ENCODE assay signal across 18 cellular contexts in the genomic region with DNA sequence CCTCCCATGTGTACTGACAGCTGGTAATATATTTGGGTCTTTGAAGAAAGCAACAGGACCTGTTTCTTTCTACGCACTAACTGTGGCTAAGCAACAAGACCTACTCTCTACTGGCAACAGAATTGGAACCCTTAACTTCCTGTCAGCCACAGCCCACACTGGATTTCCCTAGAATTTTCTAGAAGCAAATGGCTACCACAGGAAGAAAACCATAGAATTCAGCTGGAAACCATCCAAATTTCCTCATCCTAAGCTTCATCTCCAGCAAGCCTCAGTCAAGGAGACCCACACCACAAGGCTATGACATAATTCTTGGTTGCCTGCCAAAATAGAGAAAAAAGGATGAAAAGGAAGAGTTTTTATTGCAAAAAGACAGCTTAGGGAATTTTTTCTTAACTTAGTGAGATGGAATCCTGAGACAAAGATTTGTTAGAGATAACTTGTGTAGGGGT.
DNase-seq lines count a peak whose midpoint lies in the region; ATAC-seq and TF ChIP-seq lines count a peak whose summit lies in the region.
"Had no signal": no experiment of that assay in that cellular context is flagged by ENCODE, and none has a peak within 500 bp of the region (broad histone marks: within the 10 kb centered on the region; RNA-seq: fewer than 3 reads in every experiment).

No MANE protein-coding gene starts in this region.

- H3K36me3 Mint-ChIP-seq in brain: no peaks in the 10 kb centered on the region
- H3K36me3 Mint-ChIP-seq in glutamatergic neuron (ENCODE audit: unreplicated experiment): no peaks in the 10 kb centered on the region
- H3K36me3 Mint-ChIP-seq in activated CD4-positive, alpha-beta T cell treated with anti-CD3 and anti-CD28 coated beads, Interleukin-2, amount 10 ng/mL, durations not matched to agents 24 days and 14 days (ENCODE audit: low read depth): no peaks in the 10 kb centered on the region
- H3K36me3 Mint-ChIP-seq: natural killer cell had no signal

- peak overlapping the region in 3 of 5 experiments; percentile 0 to 59 (median 55) for H3K27ac Mint-ChIP-seq in brain
- no peak overlapping the region for H3K27ac Mint-ChIP-seq in glutamatergic neuron (ENCODE audit: unreplicated experiment)
- no peak overlapping the region for H3K27ac Mint-ChIP-seq in activated CD4-positive, alpha-beta T cell treated with anti-CD3 and anti-CD28 coated beads, Interleukin-2, amount 10 ng/mL, durations not matched to agents 24 days and 14 days
- H3K27ac Mint-ChIP-seq: activated CD8-positive, alpha-beta T cell treated with anti-CD3 and anti-CD28 coated beads for 36 hours; natural killer cell had no signal

- no peak overlapping the region for H3K4me3 ChIP-seq in AG09309 (ENCODE audit: control insufficient read depth, low read depth, low read length)
- H3K4me3 ChIP-seq: BLaER1, gastrocnemius medialis, upper lobe of left lung had no signal

- H3K9me3 Mint-ChIP-seq in brain (no peaks in the 10 kb centered on the region), glutamatergic neuron (ENCODE audit: unreplicated experiment) (no peaks in the 10 kb centered on the region)
- no peaks in the 10 kb centered on the region for H3K9me3 Mint-ChIP-seq in activated CD4-positive, alpha-beta T cell treated with anti-CD3 and anti-CD28 coated beads, Interleukin-2, amount 10 ng/mL, durations not matched to agents 24 days and 14 days
- H3K9me3 Mint-ChIP-seq: activated CD8-positive, alpha-beta T cell treated with anti-CD3 and anti-CD28 coated beads for 36 hours had no signal

- TF ChIP-seq CTCF in AG09309 (IDR thresholded peaks at IDR 0.05; ENCODE audit: control insufficient read depth, insufficient read depth, low read depth, low read length, missing control alignments): no peak
- no peak for TF ChIP-seq CTCF in brain (conservative IDR thresholded peaks at IDR 0.05)
- no peak for TF ChIP-seq CTCF in glutamatergic neuron (IDR thresholded peaks at IDR 0.05; ENCODE audit: partially characterized antibody, unreplicated experiment)

- H3K4me3 Mint-ChIP-seq in brain (no peak overlapping the region), glutamatergic neuron (ENCODE audit: unreplicated experiment) (no peak overlapping the region)
- no peak overlapping the region for H3K4me3 Mint-ChIP-seq in activated CD4-positive, alpha-beta T cell treated with anti-CD3 and anti-CD28 coated beads, Interleukin-2, amount 10 ng/mL, durations not matched to agents 24 days and 14 days
- H3K4me3 Mint-ChIP-seq: activated CD8-positive, alpha-beta T cell treated with anti-CD3 and anti-CD28 coated beads for 36 hours; natural killer cell had no signal

- H3K4me1 Mint-ChIP-seq in brain (peaks cover 34% of the 10 kb centered on the region), glutamatergic neuron (ENCODE audit: low read depth, unreplicated experiment) (no peaks in the 10 kb centered on the region)
- H3K4me1 Mint-ChIP-seq in activated CD4-positive, alpha-beta T cell treated with anti-CD3 and anti-CD28 coated beads, Interleukin-2, amount 10 ng/mL, durations not matched to agents 24 days and 14 days: no peaks in the 10 kb centered on the region
- H3K4me1 Mint-ChIP-seq: natural killer cell had no signal

- no peaks in the 10 kb centered on the region for H3K27me3 Mint-ChIP-seq in brain
- no peaks in the 10 kb centered on the region for H3K27me3 Mint-ChIP-seq in glutamatergic neuron (ENCODE audit: unreplicated experiment)
- no peaks in the 10 kb centered on the region for H3K27me3 Mint-ChIP-seq in activated CD4-positive, alpha-beta T cell treated with anti-CD3 and anti-CD28 coated beads, Interleukin-2, amount 10 ng/mL, durations not matched to agents 24 days and 14 days

- intact Hi-C loops in activated CD4-positive, alpha-beta T cell treated with anti-CD3 and anti-CD28 coated beads, Interleukin-2, amount 10 ng/mL, durations not matched to agents 24 days and 14 days (cut with micrococcal nuclease): no loop called here

- DNase-seq in AG09309 (ENCODE audit: low read depth) (peak; percentile 41), HT1080 (ENCODE audit: low read depth) (peak; percentile 82), kidney glomerular epithelial cell (lab: John Stamatoyannopoulos, UW) (peak; percentile 44), glutamatergic neuron (no peak), NCI-H510A (lab: John Stamatoyannopoulos, UW) (no peak)
- no peak for DNase-seq in activated CD4-positive, alpha-beta T cell treated with anti-CD3 and anti-CD28 coated beads, Interleukin-2, amount 10 ng/mL, durations not matched to agents 24 days and 14 days
- DNase-seq: activated CD8-positive, alpha-beta T cell treated with anti-CD3 and anti-CD28 coated beads for 36 hours; gastrocnemius medialis; KG1; natural killer cell; NCI-H1436 treated with DMSO at 0.1 percent for 48 hours; NCI-H748 treated with DMSO at 0.1 percent for 48 hours; SHP77; stimulated activated CD4-positive, alpha-beta T cell treated with anti-CD3 and anti-CD28 coated beads, Interleukin-4, amount 100 ng/mL, for 24 hours; upper lobe of left lung had no signal

- ATAC-seq in esophagus mucosa: no peak
- ATAC-seq: activated CD8-positive, alpha-beta T cell treated with anti-CD3 and anti-CD28 coated beads for 36 hours; natural killer cell had no signal

Comparison
In these comparisons a context has a peak if more than half of its experiments do, and no peak if none do; other contexts are left out.
1. DNase-seq: peak in AG09309 (single experiment), HT1080 (single experiment) and kidney glomerular epithelial cell (single experiment); none in glutamatergic neuron (single experiment), activated CD4-positive, alpha-beta T cell treated with anti-CD3 and anti-CD28 coated beads, Interleukin-2, amount 10 ng/mL, durations not matched to agents 24 days and 14 days (single experiment) and NCI-H510A (single experiment).
2. H3K27ac Mint-ChIP-seq: peak in brain (3 of 5); none in glutamatergic neuron (single experiment) and activated CD4-positive, alpha-beta T cell treated with anti-CD3 and anti-CD28 coated beads, Interleukin-2, amount 10 ng/mL, durations not matched to agents 24 days and 14 days (single experiment).